9 cellular contexts compared by ENCODE assay signal in the genomic region with DNA sequence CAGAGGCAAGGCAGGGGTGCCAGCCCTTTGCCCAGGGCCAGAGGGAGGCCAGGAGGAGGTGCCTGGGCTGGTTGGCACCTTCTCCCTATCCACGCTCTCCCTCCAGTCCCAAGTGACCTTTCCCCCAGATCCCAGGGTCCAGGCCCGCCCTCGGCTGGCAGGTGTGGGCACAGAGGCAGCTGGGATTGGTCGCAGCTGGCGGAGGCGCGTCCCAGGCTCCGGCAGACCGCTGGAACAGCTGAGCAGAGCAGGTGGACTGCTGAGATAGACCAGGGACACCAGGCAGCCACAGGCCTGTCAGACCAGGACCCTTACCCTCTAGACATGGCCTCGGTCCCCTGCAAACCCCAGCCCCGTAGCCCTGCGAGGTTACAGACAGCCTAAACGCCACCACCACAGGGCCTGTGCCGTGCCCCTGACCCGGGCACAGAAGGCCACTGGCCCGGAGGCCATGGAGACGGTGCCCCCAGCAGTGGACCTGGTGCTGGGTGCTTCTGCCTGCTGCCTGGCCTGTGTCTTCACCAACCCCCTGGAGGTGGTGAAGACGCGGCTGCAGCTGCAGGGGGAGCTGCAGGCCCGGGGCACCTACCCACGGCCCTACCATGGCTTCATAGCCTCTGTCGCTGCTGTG. TPM values are rescaled to one million over a fixed set of nuclear protein-coding genes. Genes with fewer than 3 reads are reported as not detected.
DNase-seq lines count a peak whose midpoint lies in the region; ATAC-seq, FAIRE-seq and TF ChIP-seq lines count a peak whose summit lies in the region.
"Had no signal": no experiment of that assay in that cellular context is flagged by ENCODE, and none has a peak within 500 bp of the region (broad histone marks: within the 10 kb centered on the region; RNA-seq: fewer than 3 reads in every experiment).

Gene SLC25A34 (plus strand): TSS at position 224 of the 631 bp plus-strand sequence. CDS start 228 bp downstream, at position 452.

- H3K4me3 Mint-ChIP-seq in activated CD8-positive, alpha-beta memory T cell treated with anti-CD3 and anti-CD28 coated beads, Interleukin-2, amount 10 ng/mL, durations not matched to agents 7 days and 5 days: no peak within 1 kb of the TSS

- peak; percentile 27 for DNase-seq in AG20443 (ENCODE audit: low spot score)
- peak; percentile 91 for DNase-seq in NCI-H2029 (lab: John Stamatoyannopoulos, UW)
- peak; percentile 59 for DNase-seq in cortex of kidney (lab: John Stamatoyannopoulos, UW)
- peak; percentile 71 for DNase-seq in lung (ENCODE audit: low spot score)
- no peak for DNase-seq in activated CD8-positive, alpha-beta memory T cell treated with anti-CD3 and anti-CD28 coated beads, Interleukin-2, amount 10 ng/mL, durations not matched to agents 7 days and 5 days
- DNase-seq in stimulated activated CD4-positive, alpha-beta T cell treated with anti-CD3 and anti-CD28 coated beads, Interleukin-2, amount 100 ng/mL, for 48 hours: no peak
- no peak for DNase-seq in H54 (ENCODE audit: insufficient read length, low spot score)

- peaks cover 4 to 36% of the 10 kb centered on the region in 2 donors for H3K36me3 ChIP-seq in lung (ENCODE audit: control insufficient read depth in 2 of 2, insufficient read depth in 2 of 2, low read length in 2 of 2)

- H3K27me3 ChIP-seq in lung (ENCODE audit: control insufficient read depth, insufficient read depth): no peaks in the 10 kb centered on the region

- no peaks in the 10 kb centered on the region for H3K9me3 ChIP-seq in lung (ENCODE audit: control insufficient read depth in 2 of 2, insufficient read depth in 1 of 2, low read length in 1 of 2)

- CTCF ChIA-PET in activated CD8-positive, alpha-beta memory T cell treated with anti-CD3 and anti-CD28 coated beads, Interleukin-2, amount 10 ng/mL, durations not matched to agents 7 days and 5 days (lab: Charles Lee): no interaction called here

- no peak within 1 kb of the TSS for H3K4me3 ChIP-seq in lung

- no peak for FAIRE-seq in H54 (lab: Jason Lieb, UNC)
- FAIRE-seq: GM18507 had no signal

- H3K27ac Mint-ChIP-seq in activated CD8-positive, alpha-beta memory T cell treated with anti-CD3 and anti-CD28 coated beads, Interleukin-2, amount 10 ng/mL, durations not matched to agents 7 days and 5 days: no peak within 1 kb of the TSS

- no peaks in the 10 kb centered on the region for H3K27me3 Mint-ChIP-seq in activated CD8-positive, alpha-beta memory T cell treated with anti-CD3 and anti-CD28 coated beads, Interleukin-2, amount 10 ng/mL, durations not matched to agents 7 days and 5 days

- TF ChIP-seq POLR2A in H54 (IDR thresholded peaks at IDR 0.05; ENCODE audit: low read depth, low read length): no peak

- H3K27ac ChIP-seq in lung (ENCODE audit: low read depth in 1 of 2, low read length in 1 of 2): peak within 1 kb of the TSS; percentile 55 to 84

- peak; percentile 35 for ATAC-seq in lung (ENCODE audit: insufficient read depth, low FRiP score)
- ATAC-seq in HG03342 (IDR thresholded peaks at IDR 0.05; ENCODE audit: unreplicated experiment): no peak
- ATAC-seq in activated CD8-positive, alpha-beta memory T cell treated with anti-CD3 and anti-CD28 coated beads, Interleukin-2, amount 10 ng/mL, durations not matched to agents 7 days and 5 days: no peak

- no peaks in the 10 kb centered on the region for H3K4me1 Mint-ChIP-seq in activated CD8-positive, alpha-beta memory T cell treated with anti-CD3 and anti-CD28 coated beads, Interleukin-2, amount 10 ng/mL, durations not matched to agents 7 days and 5 days

- no peak for TF ChIP-seq CTCF in lung (IDR thresholded peaks at IDR 0.05; ENCODE audit: control extremely low read depth, extremely low read depth)

- WGBS in lung, 2 donors: 76 to 82% methylated on average over 22 of the region's 22 CpGs

- H3K4me1 ChIP-seq in lung (ENCODE audit: control insufficient read depth in 2 of 2, insufficient read depth in 2 of 2, low read length in 2 of 2): peaks cover 0 to 7% of the 10 kb centered on the region in 2 donors

- no peaks in the 10 kb centered on the region for H3K36me3 Mint-ChIP-seq in activated CD8-positive, alpha-beta memory T cell treated with anti-CD3 and anti-CD28 coated beads, Interleukin-2, amount 10 ng/mL, durations not matched to agents 7 days and 5 days

- no peaks in the 10 kb centered on the region for H3K9me3 Mint-ChIP-seq in activated CD8-positive, alpha-beta memory T cell treated with anti-CD3 and anti-CD28 coated beads, Interleukin-2, amount 10 ng/mL, durations not matched to agents 7 days and 5 days (ENCODE audit: low read depth)

RNA-seq across cellular contexts. Expression of gene SLC25A34, which starts in this region (rescaled TPM):
- 1 to 10 TPM; 1.6 to 4.2 TPM for total RNA-seq in lung
- 1 to 10 TPM; 1.7 to 2.7 TPM for polyA plus RNA-seq in lung
- total RNA-seq in activated CD8-positive, alpha-beta memory T cell treated with anti-CD3 and anti-CD28 coated beads, Interleukin-2, amount 10 ng/mL, durations not matched to agents 7 days and 5 days: under 1 TPM; 0.82 to 0.88 TPM

Comparison
In these comparisons a context has a peak if more than half of its experiments do, and no peak if none do; other contexts are left out.
1. DNase-seq: peak in AG20443 (single experiment), NCI-H2029 (single experiment), cortex of kidney (single experiment) and lung (single experiment); none in activated CD8-positive, alpha-beta memory T cell treated with anti-CD3 and anti-CD28 coated beads, Interleukin-2, amount 10 ng/mL, durations not matched to agents 7 days and 5 days (single experiment), stimulated activated CD4-positive, alpha-beta T cell treated with anti-CD3 and anti-CD28 coated beads, Interleukin-2, amount 100 ng/mL, for 48 hours (0 of 2) and H54 (single experiment).